In genomic region chr7:50475340-50475739, GRCh38 we compare ENCODE assay signal across 16 cellular contexts. TPM values are rescaled to one million over a fixed set of nuclear protein-coding genes. Genes with fewer than 3 reads are reported as not detected.
DNase-seq lines count a peak whose midpoint lies in the region; ATAC-seq lines count a peak whose summit lies in the region.
"Had no signal": no experiment of that assay in that cellular context is flagged by ENCODE, and none has a peak within 500 bp of the region (broad histone marks: within the 10 kb centered on the region; RNA-seq: fewer than 3 reads in every experiment).

No MANE protein-coding gene starts in this region.

- H3K27ac Mint-ChIP-seq in activated naive CD4-positive, alpha-beta T cell treated with anti-CD3 and anti-CD28 coated beads for 36 hours = no peak overlapping the region
- H3K27ac Mint-ChIP-seq in activated naive CD4-positive, alpha-beta T cell treated with anti-CD3 and anti-CD28 coated beads, Interleukin-2, amount 10 ng/mL, durations not matched to agents 7 days and 5 days = no peak overlapping the region
- H3K27ac Mint-ChIP-seq: activated CD4-positive, alpha-beta T cell treated with anti-CD3 and anti-CD28 coated beads, Interleukin-2, amount 10 ng/mL, durations not matched to agents 7 days and 5 days; natural killer cell had no signal

- peak; percentile 76 for ATAC-seq in GM21786 (IDR thresholded peaks at IDR 0.05; ENCODE audit: unreplicated experiment)
- ATAC-seq in stimulated activated naive CD8-positive, alpha-beta T cell treated with anti-CD3 and anti-CD28 coated beads, Interleukin-15, Interleukin-2, amounts not matched to agents 100 U/mL and 50 U/mL, for 24 hours = peak; percentile 68
- ATAC-seq: natural killer cell, psoas muscle had no signal

- no peaks in the 10 kb centered on the region for H3K36me3 Mint-ChIP-seq in activated naive CD4-positive, alpha-beta T cell treated with anti-CD3 and anti-CD28 coated beads for 36 hours (ENCODE audit: low read depth)
- no peaks in the 10 kb centered on the region for H3K36me3 Mint-ChIP-seq in activated naive CD4-positive, alpha-beta T cell treated with anti-CD3 and anti-CD28 coated beads, Interleukin-2, amount 10 ng/mL, durations not matched to agents 7 days and 5 days
- H3K36me3 Mint-ChIP-seq: natural killer cell had no signal

- H3K27me3 Mint-ChIP-seq in activated naive CD4-positive, alpha-beta T cell treated with anti-CD3 and anti-CD28 coated beads for 36 hours (ENCODE audit: low read depth) = no peaks in the 10 kb centered on the region
- H3K27me3 Mint-ChIP-seq in activated naive CD4-positive, alpha-beta T cell treated with anti-CD3 and anti-CD28 coated beads, Interleukin-2, amount 10 ng/mL, durations not matched to agents 7 days and 5 days = peaks cover 22% of the 10 kb centered on the region
- H3K27me3 Mint-ChIP-seq: activated CD4-positive, alpha-beta T cell treated with anti-CD3 and anti-CD28 coated beads, Interleukin-2, amount 10 ng/mL, durations not matched to agents 7 days and 5 days had no signal

- CTCF ChIA-PET in activated naive CD4-positive, alpha-beta T cell treated with anti-CD3 and anti-CD28 coated beads for 36 hours (lab: Charles Lee) = interaction anchor here (0.6 to 1.4 kb wide), 2 partner anchors 8 to 310 kb away, joined by 3 to 5 read pairs; no protein-coding TSS in a partner anchor
- CTCF ChIA-PET in activated naive CD4-positive, alpha-beta T cell treated with anti-CD3 and anti-CD28 coated beads, Interleukin-2, amount 10 ng/mL, durations not matched to agents 7 days and 5 days (lab: Charles Lee) = interaction anchor here (1.4 kb wide), 1 partner anchor 8 kb away, joined by 3 read pairs; no protein-coding TSS in a partner anchor

- H3K9me3 Mint-ChIP-seq in activated naive CD4-positive, alpha-beta T cell treated with anti-CD3 and anti-CD28 coated beads for 36 hours = no peaks in the 10 kb centered on the region
- no peaks in the 10 kb centered on the region for H3K9me3 Mint-ChIP-seq in activated naive CD4-positive, alpha-beta T cell treated with anti-CD3 and anti-CD28 coated beads, Interleukin-2, amount 10 ng/mL, durations not matched to agents 7 days and 5 days
- H3K9me3 Mint-ChIP-seq: activated CD4-positive, alpha-beta T cell treated with anti-CD3 and anti-CD28 coated beads, Interleukin-2, amount 10 ng/mL, durations not matched to agents 7 days and 5 days; natural killer cell had no signal

- no peak overlapping the region for H3K4me3 Mint-ChIP-seq in activated naive CD4-positive, alpha-beta T cell treated with anti-CD3 and anti-CD28 coated beads for 36 hours
- H3K4me3 Mint-ChIP-seq in activated naive CD4-positive, alpha-beta T cell treated with anti-CD3 and anti-CD28 coated beads, Interleukin-2, amount 10 ng/mL, durations not matched to agents 7 days and 5 days = no peak overlapping the region
- H3K4me3 Mint-ChIP-seq: activated CD4-positive, alpha-beta T cell treated with anti-CD3 and anti-CD28 coated beads, Interleukin-2, amount 10 ng/mL, durations not matched to agents 7 days and 5 days; natural killer cell had no signal

- intact Hi-C loops in activated naive CD4-positive, alpha-beta T cell treated with anti-CD3 and anti-CD28 coated beads for 36 hours (cut with micrococcal nuclease) = no loop called here

- H3K4me1 Mint-ChIP-seq in activated naive CD4-positive, alpha-beta T cell treated with anti-CD3 and anti-CD28 coated beads for 36 hours (ENCODE audit: low read depth) = peaks cover 3% of the 10 kb centered on the region
- H3K4me1 Mint-ChIP-seq in activated naive CD4-positive, alpha-beta T cell treated with anti-CD3 and anti-CD28 coated beads, Interleukin-2, amount 10 ng/mL, durations not matched to agents 7 days and 5 days = no peaks in the 10 kb centered on the region
- H3K4me1 Mint-ChIP-seq: activated CD4-positive, alpha-beta T cell treated with anti-CD3 and anti-CD28 coated beads, Interleukin-2, amount 10 ng/mL, durations not matched to agents 7 days and 5 days; natural killer cell had no signal

- peak; percentile 55 for DNase-seq in activated naive CD4-positive, alpha-beta T cell treated with anti-CD3 and anti-CD28 coated beads for 36 hours
- DNase-seq in activated naive CD4-positive, alpha-beta T cell treated with anti-CD3 and anti-CD28 coated beads, Interleukin-2, amount 10 ng/mL, durations not matched to agents 7 days and 5 days = no peak
- peak; percentile 65 for DNase-seq in NCI-H2081 treated with DMSO at 0.1 percent for 48 hours (lab: John Stamatoyannopoulos, UW)
- no peak for DNase-seq in stimulated activated naive CD8-positive, alpha-beta T cell treated with anti-CD3 and anti-CD28 coated beads, Interleukin-15, Interleukin-2, amounts not matched to agents 100 U/mL and 50 U/mL, for 24 hours
- no peak for DNase-seq in NCI-H774 (lab: John Stamatoyannopoulos, UW)
- no peak for DNase-seq in SW 1271 (lab: John Stamatoyannopoulos, UW)
- no peak for DNase-seq in C1 segment of cervical spinal cord (lab: John Stamatoyannopoulos, UW)
- DNase-seq: activated CD4-positive, alpha-beta T cell treated with anti-CD3 and anti-CD28 coated beads, Interleukin-2, amount 10 ng/mL, durations not matched to agents 7 days and 5 days; activated gamma-delta T cell; natural killer cell; NCI-H2029 treated with DMSO at 0.1 percent for 48 hours; NK-92 treated with Interleukin-12 subunit alpha and Interleukin-12 subunit beta, amount 100 ng/mL, for 24 hours; psoas muscle; SHP77 treated with DMSO at 0.1 percent for 48 hours; stimulated activated CD4-positive, alpha-beta T cell treated with anti-CD3 and anti-CD28 coated beads, Interleukin-12 subunit alpha, Interleukin-12 subunit beta, amount 100 ng/mL, for 4 hours had no signal

RNA-seq across cellular contexts. Expression of gene FIGNL1, which starts 25.2 kb away (rescaled TPM):
- total RNA-seq in activated naive CD4-positive, alpha-beta T cell treated with anti-CD3 and anti-CD28 coated beads for 36 hours = 10 to 100 TPM; 43.7 to 44.4 TPM

Comparison
In these comparisons a context has a peak if more than half of its experiments do, and no peak if none do; other contexts are left out.
1. DNase-seq: peak in activated naive CD4-positive, alpha-beta T cell treated with anti-CD3 and anti-CD28 coated beads for 36 hours (single experiment) and NCI-H2081 treated with DMSO at 0.1 percent for 48 hours (single experiment); none in activated naive CD4-positive, alpha-beta T cell treated with anti-CD3 and anti-CD28 coated beads, Interleukin-2, amount 10 ng/mL, durations not matched to agents 7 days and 5 days (single experiment), stimulated activated naive CD8-positive, alpha-beta T cell treated with anti-CD3 and anti-CD28 coated beads, Interleukin-15, Interleukin-2, amounts not matched to agents 100 U/mL and 50 U/mL, for 24 hours (single experiment), NCI-H774 (single experiment), SW 1271 (0 of 2) and C1 segment of cervical spinal cord (0 of 14).